Comparison of ENCODE assay signal across 10 cellular contexts in genomic region chr1:14946567-14947285, GRCh38.
A peak's percentile ranks its signal among the peaks of the same experiment; 100 is the strongest.
DNase-seq lines count a peak whose midpoint lies in the region; ATAC-seq and TF ChIP-seq lines count a peak whose summit lies in the region.
"Had no signal": no experiment of that assay in that cellular context is flagged by ENCODE, and none has a peak within 500 bp of the region (broad histone marks: within the 10 kb centered on the region; RNA-seq: fewer than 3 reads in every experiment).

No MANE protein-coding gene starts in this region.

- H3K4me1 ChIP-seq in foreskin keratinocyte, result peaks cover 20% of the 10 kb centered on the region
- H3K4me1 ChIP-seq in rectal smooth muscle tissue (ENCODE audit: control insufficient read depth, insufficient read depth, low read length), result peaks cover 16% of the 10 kb centered on the region

- H3K4me3 ChIP-seq in rectal smooth muscle tissue (ENCODE audit: low read length), result no peak overlapping the region

- H3K36me3 Mint-ChIP-seq in Calu3 (ENCODE audit: insufficient read depth, unreplicated experiment), result no peaks in the 10 kb centered on the region
- no peaks in the 10 kb centered on the region for H3K36me3 Mint-ChIP-seq in activated naive CD8-positive, alpha-beta T cell treated with anti-CD3 and anti-CD28 coated beads for 36 hours

- H3K4me3 Mint-ChIP-seq in Calu3 (ENCODE audit: low read depth, unreplicated experiment), result no peak overlapping the region
- H3K4me3 Mint-ChIP-seq in activated naive CD8-positive, alpha-beta T cell treated with anti-CD3 and anti-CD28 coated beads for 36 hours, result no peak overlapping the region
- H3K4me3 Mint-ChIP-seq: neural crest cell had no signal

- H3K27ac Mint-ChIP-seq in Calu3 (ENCODE audit: unreplicated experiment), result no peak overlapping the region
- no peak overlapping the region for H3K27ac Mint-ChIP-seq in activated naive CD8-positive, alpha-beta T cell treated with anti-CD3 and anti-CD28 coated beads for 36 hours

- intact Hi-C loops in Calu3 (cut with micrococcal nuclease; ENCODE audit: unreplicated experiment), result no loop called here

- no peaks in the 10 kb centered on the region for H3K27me3 ChIP-seq in foreskin keratinocyte
- H3K27me3 ChIP-seq in rectal smooth muscle tissue (ENCODE audit: control insufficient read depth, insufficient read depth, low read length), result no peaks in the 10 kb centered on the region

- H3K9ac ChIP-seq in rectal smooth muscle tissue (ENCODE audit: low read length), result no peak overlapping the region

- CTCF ChIA-PET in Calu3 (lab: Charles Lee), result no interaction called here

- H3K27ac ChIP-seq in foreskin keratinocyte (peak overlapping the region; percentile 41), rectal smooth muscle tissue (ENCODE audit: low read depth, low read length) (peak overlapping the region; percentile 28)

- H3K4me1 Mint-ChIP-seq in Calu3 (ENCODE audit: low read depth, unreplicated experiment), result no peaks in the 10 kb centered on the region
- no peaks in the 10 kb centered on the region for H3K4me1 Mint-ChIP-seq in activated naive CD8-positive, alpha-beta T cell treated with anti-CD3 and anti-CD28 coated beads for 36 hours

- no peaks in the 10 kb centered on the region for H3K36me3 ChIP-seq in rectal smooth muscle tissue (ENCODE audit: control insufficient read depth, insufficient read depth, low read length)

- H3K27me3 Mint-ChIP-seq in Calu3 (ENCODE audit: unreplicated experiment), result no peaks in the 10 kb centered on the region
- H3K27me3 Mint-ChIP-seq in activated naive CD8-positive, alpha-beta T cell treated with anti-CD3 and anti-CD28 coated beads for 36 hours, result no peaks in the 10 kb centered on the region

- DNase-seq in Calu3, result peak; percentile 13
- DNase-seq in amniotic stem cell (lab: John Stamatoyannopoulos, UW), result peak; percentile 47
- DNase-seq in foreskin keratinocyte, result peak in 1 of 2 donors; percentile 76
- DNase-seq in activated naive CD8-positive, alpha-beta T cell treated with anti-CD3 and anti-CD28 coated beads for 36 hours, result no peak
- no peak for DNase-seq in hippocampal formation (lab: John Stamatoyannopoulos, UW)
- DNase-seq in MV-4-11 (lab: John Stamatoyannopoulos, UW), result no peak
- DNase-seq: NCI-H1105 had no signal

- ATAC-seq in foreskin keratinocyte (peak; percentile 78), HG03460 (IDR thresholded peaks at IDR 0.05; ENCODE audit: unreplicated experiment) (no peak)

- H3K9me3 Mint-ChIP-seq in Calu3 (ENCODE audit: low read depth, unreplicated experiment), result no peaks in the 10 kb centered on the region
- H3K9me3 Mint-ChIP-seq in activated naive CD8-positive, alpha-beta T cell treated with anti-CD3 and anti-CD28 coated beads for 36 hours, result no peaks in the 10 kb centered on the region
- H3K9me3 Mint-ChIP-seq: neural crest cell had no signal

- no peak for TF ChIP-seq CTCF in Calu3 (IDR thresholded peaks at IDR 0.05; ENCODE audit: unreplicated experiment)
- no peak for TF ChIP-seq CTCF in foreskin keratinocyte (conservative IDR thresholded peaks at IDR 0.05)

- BruUV-seq in Calu3 (replicated peaks; lab: Mats Ljungman, UMichigan), result no TSS peak

Comparison
In these comparisons a context has a peak if more than half of its experiments do, and no peak if none do; other contexts are left out.
1. DNase-seq: peak in Calu3 (single experiment) and amniotic stem cell (single experiment); none in activated naive CD8-positive, alpha-beta T cell treated with anti-CD3 and anti-CD28 coated beads for 36 hours (single experiment), hippocampal formation (0 of 2) and MV-4-11 (single experiment).